9 cellular contexts compared by ENCODE assay signal in genomic region chr21:37369307-37369854, GRCh38. TPM values are rescaled to one million over a fixed set of nuclear protein-coding genes. Genes with fewer than 3 reads are reported as not detected.
DNase-seq lines count a peak whose midpoint lies in the region; ATAC-seq and TF ChIP-seq lines count a peak whose summit lies in the region.
"Had no signal": no experiment of that assay in that cellular context is flagged by ENCODE, and none has a peak within 500 bp of the region (broad histone marks: within the 10 kb centered on the region; RNA-seq: fewer than 3 reads in every experiment).

No MANE protein-coding gene starts in this region.

- no peak overlapping the region for H2AFZ ChIP-seq in PC-3 (ENCODE audit: low read length)

- intact Hi-C loops in PC-3 (cut with micrococcal nuclease): loop anchor here (1.0 to 10.0 kb wide), 2 partner anchors 30 to 215 kb away; no protein-coding TSS in a partner anchor
- intact Hi-C loops in psoas muscle (cut with DNase I): loop anchor here (5.0 to 10.0 kb wide), 3 partner anchors 147 to 193 kb away; no protein-coding TSS in a partner anchor

- H3K9ac ChIP-seq in PC-3 (ENCODE audit: low read length): peak overlapping the region; percentile 98

- BruUV-seq in PC-3 (replicated peaks; lab: Mats Ljungman, UMichigan): no TSS peak

- CTCF ChIA-PET in PC-3 (lab: Charles Lee): no interaction called here

- H3K36me3 ChIP-seq in PC-3 (ENCODE audit: low read depth, low read length) (no peaks in the 10 kb centered on the region), psoas muscle (ENCODE audit: insufficient read depth in 1 of 2, low read depth in 1 of 2) (no peaks in the 10 kb centered on the region)

- peak overlapping the region; percentile 91 for H3K27ac ChIP-seq in PC-3 (ENCODE audit: low read length)
- peak overlapping the region; percentile 99 for H3K27ac ChIP-seq in psoas muscle

- ATAC-seq in PC-3 (no peak), psoas muscle (no peak), HG03108 (IDR thresholded peaks at IDR 0.05; ENCODE audit: unreplicated experiment) (no peak)

- H3K4me1 ChIP-seq in PC-3 (ENCODE audit: insufficient read depth, low read length) (peaks cover 52% of the 10 kb centered on the region), psoas muscle (peaks cover 63% of the 10 kb centered on the region)

- peaks cover 83% of the 10 kb centered on the region for H3K79me2 ChIP-seq in PC-3 (ENCODE audit: low read length)

- no peak for DNase-seq in PC-3
- no peak for DNase-seq in epithelial cell of proximal tubule (ENCODE audit: low read depth)
- no peak for DNase-seq in psoas muscle
- no peak for DNase-seq in SKM-1 (lab: John Stamatoyannopoulos, UW; ENCODE audit: unreplicated experiment)
- no peak for DNase-seq in retina
- no peak for DNase-seq in A172 (ENCODE audit: low spot score)
- DNase-seq: NCI-H526 treated with DMSO at 0.1 percent for 48 hours had no signal

- peaks cover 4% of the 10 kb centered on the region for H3F3A ChIP-seq in PC-3 (ENCODE audit: low read length, unreplicated experiment)

- POLR2A ChIA-PET in PC-3 (lab: Charles Lee; ENCODE audit: unreplicated experiment): interaction anchor here (0.7 to 0.8 kb wide), 2 partner anchors 48 to 194 kb away, joined by 3 to 5 read pairs; no protein-coding TSS in a partner anchor

- H3K9me2 ChIP-seq in PC-3 (replicated peaks; ENCODE audit: low read length): no peaks in the 10 kb centered on the region

- peaks cover 39% of the 10 kb centered on the region for H4K20me1 ChIP-seq in PC-3 (ENCODE audit: low read length)

- H3K4me2 ChIP-seq in PC-3 (ENCODE audit: low read length): peak overlapping the region; percentile 84

- 33 to 37% (median 36%) methylated on average over 3 of the region's 3 CpGs for WGBS in psoas muscle, 3 donors

- TF ChIP-seq CTCF in PC-3 (conservative IDR thresholded peaks at IDR 0.05; ENCODE audit: low read depth, low read length) (no peak), epithelial cell of proximal tubule (conservative IDR thresholded peaks at IDR 0.05; ENCODE audit: low read depth, low read length) (no peak), psoas muscle (IDR thresholded peaks at IDR 0.05) (no peak)

- H3K4me3 ChIP-seq in GM08714 (ENCODE audit: low read length) (peak overlapping the region; percentile 100; the same call in 1 of the 2 replicates), PC-3 (ENCODE audit: low read length) (peak overlapping the region; percentile 76), epithelial cell of proximal tubule (ENCODE audit: low read depth, low read length) (peak overlapping the region; percentile 79), psoas muscle (peak overlapping the region; percentile 81)

- H3K27me3 ChIP-seq in PC-3 (ENCODE audit: low read length) (no peaks in the 10 kb centered on the region), psoas muscle (ENCODE audit: insufficient read depth in 3 of 3, low read length in 2 of 3) (no peaks in the 10 kb centered on the region)

- no peaks in the 10 kb centered on the region for H3K9me3 ChIP-seq in PC-3 (ENCODE audit: low read length)
- no peaks in the 10 kb centered on the region for H3K9me3 ChIP-seq in psoas muscle

RNA-seq across cellular contexts. Expression of gene DYRK1A, which starts 2.8 kb away (rescaled TPM):
- total RNA-seq in PC-3 (2014; rRNA removed) (48.7 and 59.1 TPM in 2 replicates), epithelial cell of proximal tubule (23.6 and 28.9 TPM in 2 replicates), psoas muscle (100 to 1,000 TPM in 1 of 4 donors, 10 to 100 TPM in 3; 79.9 to 105 (median 89.3) TPM)
- 10 to 100 TPM; 21.5 to 60.8 (median 31.7) TPM for polyA plus RNA-seq in psoas muscle
- 59.0 and 75.7 TPM in 2 replicates for total RNA-seq in A172 (2014; rRNA removed; shearing (Covaris generic))
